ENCODE assay signal across 8 cellular contexts in the genomic region with DNA sequence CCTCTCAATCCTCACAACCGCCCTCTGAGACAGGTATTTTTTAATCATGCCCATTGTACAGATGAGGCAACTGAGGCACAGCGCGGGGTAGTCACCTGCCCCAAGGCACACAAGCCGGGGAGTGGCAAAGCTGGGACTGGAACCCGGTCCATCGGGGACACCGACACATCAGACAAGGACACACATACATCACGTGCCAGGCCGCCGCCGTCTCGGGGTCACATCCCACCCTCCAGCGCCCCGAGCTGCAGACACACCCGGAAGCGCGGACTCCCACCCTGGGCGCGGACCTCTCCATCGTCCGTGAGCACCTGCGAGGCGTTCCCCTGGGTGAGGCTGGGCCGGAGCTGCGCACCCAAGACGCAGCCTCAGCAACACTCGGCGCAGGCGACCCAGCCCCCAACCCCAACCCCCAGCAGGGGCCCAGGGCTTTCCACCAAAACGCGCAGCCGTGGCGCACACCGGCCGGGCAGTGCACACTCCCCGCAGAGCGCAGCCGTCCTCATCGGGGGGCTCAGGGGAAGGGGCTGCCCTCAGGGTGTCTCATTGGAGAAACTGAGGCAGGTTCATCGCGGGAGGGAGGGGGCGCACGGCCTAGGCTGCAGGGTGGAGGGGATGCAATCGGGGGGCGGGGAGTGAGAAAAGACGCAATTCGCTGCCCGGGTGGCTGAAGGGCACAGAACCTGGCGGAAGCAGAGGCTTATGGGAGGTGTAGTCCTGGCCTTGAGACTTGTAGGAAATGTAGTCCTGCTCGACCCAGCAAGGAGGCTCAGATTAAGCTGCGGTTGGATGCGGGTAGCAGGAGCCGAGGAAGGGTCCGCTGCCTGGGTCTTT. TPM values are rescaled to one million over a fixed set of nuclear protein-coding genes. Genes with fewer than 3 reads are reported as not detected.
A peak's percentile ranks its signal among the peaks of the same experiment; 100 is the strongest.
DNase-seq lines count a peak whose midpoint lies in the region; ATAC-seq, FAIRE-seq and TF ChIP-seq lines count a peak whose summit lies in the region.

No MANE protein-coding gene starts in this region.

- ATAC-seq in gastrocnemius medialis = peak; percentile 87 to 88

- in situ Hi-C loops in gastrocnemius medialis (cut with MboI; ENCODE audit: low sequenced_read_pairs in 4 of 4) = no loop called here

- DNase-seq in AG04450 (ENCODE audit: low read depth, low spot score) = no peak
- DNase-seq in GM19238 (ENCODE audit: insufficient read length, low spot score) = peak; percentile 82
- peak; percentile 79 for DNase-seq in NCI-H146 treated with DMSO at 0.1 percent for 48 hours (lab: John Stamatoyannopoulos, UW; ENCODE audit: unreplicated experiment)
- DNase-seq in T-helper 2 cell = peak in 4 of 5 experiments; percentile 52 to 86 (median 62)
- peak; percentile 81 for DNase-seq in astrocyte of the hippocampus (ENCODE audit: low read depth, low spot score)
- peak; percentile 22 to 53 for DNase-seq in gastrocnemius medialis
- no peak for DNase-seq in RCC 7860 (ENCODE audit: low spot score)

- H3K4me1 ChIP-seq in gastrocnemius medialis = peaks cover 4 to 9% of the 10 kb centered on the region in 2 donors

- FAIRE-seq in RCC 7860 (lab: Jason Lieb, UNC) = no peak

- POLR2A ChIA-PET in AG04450 (lab: Yijun Ruan, JAX) = interaction anchor here (0.5 to 1.4 kb wide), 2 partner anchors 45 to 105 kb away, joined by 3 to 4 read pairs; a partner anchor contains a TSS

- H3K36me3 ChIP-seq in gastrocnemius medialis = no peaks in the 10 kb centered on the region

- intact Hi-C loops in gastrocnemius medialis (cut with DNase I; ENCODE audit: low total_unique reads) = no loop called here

- no peak for TF ChIP-seq POLR2A in gastrocnemius medialis (IDR thresholded peaks at IDR 0.05)

- TF ChIP-seq CTCF in AG04450 (IDR thresholded peaks at IDR 0.05; ENCODE audit: low read depth, low read length) (no peak), gastrocnemius medialis (IDR thresholded peaks at IDR 0.05 in 4 of 5, conservative IDR thresholded peaks at IDR 0.05 in 1 of 5) (no peak)

- H3K27ac ChIP-seq in AG04450 (ENCODE audit: low read depth, low read length) = no peak overlapping the region
- H3K27ac ChIP-seq in gastrocnemius medialis = no peak overlapping the region

- H3K9me3 ChIP-seq in AG04450 (ENCODE audit: control insufficient read depth, insufficient read depth, low read length) (no peaks in the 10 kb centered on the region; the same call in 1 of the 2 replicates), gastrocnemius medialis (no peaks in the 10 kb centered on the region)

- H3K27me3 ChIP-seq in AG04450 (ENCODE audit: control insufficient read depth, insufficient read depth, low read length) (peaks cover 27% of the 10 kb centered on the region), gastrocnemius medialis (peaks cover 21 to 31% (median 30%) of the 10 kb centered on the region in 3 donors)

- CTCF ChIA-PET in AG04450 (lab: Charles Lee) = interaction anchor here (0.6 to 1.2 kb wide), 3 partner anchors 7 to 61 kb away, joined by 3 to 5 read pairs (median 5); no protein-coding TSS in a partner anchor

- H3K4me3 ChIP-seq in AG04450 (ENCODE audit: low read depth, low read length) = peak overlapping the region; percentile 69
- peak overlapping the region; percentile 59 for H3K4me3 ChIP-seq in iPS-11a (ENCODE audit: low read depth, low read length)
- peak overlapping the region; percentile 64 to 77 (median 67) for H3K4me3 ChIP-seq in gastrocnemius medialis

RNA-seq across cellular contexts. Expression of a gene that starts 1.9 kb away (rescaled TPM):
- polyA plus RNA-seq in AG04450 (2011; rRNA removed) = 0.25 TPM in 2 replicates
- polyA minus RNA-seq in AG04450 (2011; rRNA and poly(A)+ RNA removed) = 0.17 and 0.55 TPM in 2 replicates
- total RNA-seq in gastrocnemius medialis = not detected

RNA-seq across cellular contexts. Expression of a gene that starts 38.5 kb away (rescaled TPM):
- polyA plus RNA-seq in AG04450 (2011; rRNA removed) = 0.12 and 0.20 TPM in 2 replicates
- polyA minus RNA-seq in AG04450 (2011; rRNA and poly(A)+ RNA removed) = not detected in 2 replicates
- total RNA-seq in gastrocnemius medialis = not detected

RNA-seq across cellular contexts. Expression of a gene that starts 44.3 kb away (rescaled TPM):
- polyA plus RNA-seq in AG04450 (2011; rRNA removed) = 29.3 and 35.6 TPM in 2 replicates
- 38.7 and 57.2 TPM in 2 replicates for polyA minus RNA-seq in AG04450 (2011; rRNA and poly(A)+ RNA removed)
- 10 to 100 TPM; 24.3 to 35.2 (median 26.9) TPM for total RNA-seq in gastrocnemius medialis

RNA-seq across cellular contexts. Expression of a gene that starts 58.1 kb away (rescaled TPM):
- 0.20 and 0.25 TPM in 2 replicates for polyA plus RNA-seq in AG04450 (2011; rRNA removed)
- 0.35 and 0.41 TPM in 2 replicates for polyA minus RNA-seq in AG04450 (2011; rRNA and poly(A)+ RNA removed)
- total RNA-seq in gastrocnemius medialis = 1 to 10 TPM in 2 of 4 donors, under 1 TPM in 2; 0.19 to 1.9 (median 0.92) TPM

Comparison
In these comparisons a context has a peak if more than half of its experiments do, and no peak if none do; other contexts are left out.
1. DNase-seq: peak in GM19238 (single experiment), NCI-H146 treated with DMSO at 0.1 percent for 48 hours (single experiment), T-helper 2 cell (4 of 5), astrocyte of the hippocampus (single experiment) and gastrocnemius medialis (2 of 2); none in AG04450 (single experiment) and RCC 7860 (single experiment).
2. Peak in every context shown above with its lines, with median percentiles within 50 percentile points of each other: H3K4me3 ChIP-seq.